In genomic region chr6:144219056-144219685, GRCh38 we compare ENCODE assay signal across 8 cellular contexts.
A peak's percentile ranks its signal among the peaks of the same experiment; 100 is the strongest.
DNase-seq lines count a peak whose midpoint lies in the region; ATAC-seq and TF ChIP-seq lines count a peak whose summit lies in the region.

No MANE protein-coding gene starts in this region.

- no peak overlapping the region for H3K27ac Mint-ChIP-seq in mesothelial cell of epicardium

- H3K4me1 Mint-ChIP-seq in mesothelial cell of epicardium = peaks cover 27% of the 10 kb centered on the region

- peak; percentile 70 for TF ChIP-seq CTCF in AG04450 (IDR thresholded peaks at IDR 0.05; ENCODE audit: low read depth, low read length)
- peak; percentile 55 for TF ChIP-seq CTCF in mesothelial cell of epicardium (IDR thresholded peaks at IDR 0.05; ENCODE audit: unreplicated experiment)

- DNase-seq in AG04450 (ENCODE audit: low read depth, low spot score) = no peak
- DNase-seq in GM04504 (ENCODE audit: low read depth) = peak; percentile 23
- peak; percentile 23 for DNase-seq in NCI-H345 (lab: John Stamatoyannopoulos, UW)
- DNase-seq in central memory CD4-positive, alpha-beta T cell = peak; percentile 43
- no peak for DNase-seq in mesothelial cell of epicardium (ENCODE audit: low spot score in 2 of 2, unreplicated experiment in 2 of 2)
- DNase-seq in stimulated activated CD4-positive, alpha-beta T cell treated with anti-CD3 and anti-CD28 coated beads, Interleukin-1b, Interleukin-23, amount 100 ng/mL, for 48 hours = no peak
- DNase-seq in activated CD4-positive, alpha-beta T cell treated with anti-CD3 and anti-CD28 coated beads for 48 hours = no peak

- H3K27me3 Mint-ChIP-seq in mesothelial cell of epicardium (ENCODE audit: low read depth) = peaks cover 2% of the 10 kb centered on the region

- POLR2A ChIA-PET in AG04450 (lab: Yijun Ruan, JAX) = interaction anchor here (1.2 kb wide), 1 partner anchor 68 kb away, joined by 9 read pairs; no protein-coding TSS in a partner anchor

- H3K27ac ChIP-seq in AG04450 (ENCODE audit: low read depth, low read length) = no peak overlapping the region

- H3K9me3 Mint-ChIP-seq in mesothelial cell of epicardium = peaks cover 2% of the 10 kb centered on the region

- CTCF ChIA-PET in AG04450 (lab: Charles Lee) = interaction anchor here (0.8 to 2.5 kb wide), 14 partner anchors 10 to 699 kb away, joined by 3 to 21 read pairs (median 5); no protein-coding TSS in a partner anchor

- no peak for ATAC-seq in HG03442 (IDR thresholded peaks at IDR 0.05; ENCODE audit: unreplicated experiment)

- no peak overlapping the region for H3K4me3 ChIP-seq in AG04450 (ENCODE audit: low read depth, low read length)

- H3K4me3 Mint-ChIP-seq in mesothelial cell of epicardium = no peak overlapping the region

- no peaks in the 10 kb centered on the region for H3K27me3 ChIP-seq in AG04450 (ENCODE audit: control insufficient read depth, insufficient read depth, low read length)

- H3K36me3 Mint-ChIP-seq in mesothelial cell of epicardium = no peaks in the 10 kb centered on the region

- H3K9me3 ChIP-seq in AG04450 (ENCODE audit: control insufficient read depth, insufficient read depth, low read length) = no peaks in the 10 kb centered on the region; the same call in 1 of the 2 replicates

Comparison
In these comparisons a context has a peak if more than half of its experiments do, and no peak if none do; other contexts are left out.
1. DNase-seq: peak in GM04504 (single experiment), NCI-H345 (single experiment) and central memory CD4-positive, alpha-beta T cell (single experiment); none in AG04450 (single experiment), mesothelial cell of epicardium (0 of 2), stimulated activated CD4-positive, alpha-beta T cell treated with anti-CD3 and anti-CD28 coated beads, Interleukin-1b, Interleukin-23, amount 100 ng/mL, for 48 hours (single experiment) and activated CD4-positive, alpha-beta T cell treated with anti-CD3 and anti-CD28 coated beads for 48 hours (single experiment).